8 cellular contexts compared by ENCODE assay signal in genomic region chr1:209513226-209513625, GRCh38.
DNase-seq lines count a peak whose midpoint lies in the region; ATAC-seq, FAIRE-seq and TF ChIP-seq lines count a peak whose summit lies in the region.

No MANE protein-coding gene starts in this region.

- no peaks in the 10 kb centered on the region for H3K36me3 ChIP-seq in H7 (replicated peaks; ENCODE audit: control insufficient read depth, insufficient read depth, low read length)
- no peaks in the 10 kb centered on the region for H3K36me3 ChIP-seq in astrocyte (ENCODE audit: insufficient read depth, low read length)
- H3K36me3 ChIP-seq in lung (ENCODE audit: control insufficient read depth in 2 of 2, insufficient read depth in 2 of 2, low read length in 2 of 2), result no peaks in the 10 kb centered on the region
- H3K36me3 ChIP-seq in MG63, result no peaks in the 10 kb centered on the region

- no peak overlapping the region for H3K4me3 Mint-ChIP-seq in astrocyte (ENCODE audit: unreplicated experiment)

- peaks cover 5% of the 10 kb centered on the region for H3K4me1 Mint-ChIP-seq in astrocyte (ENCODE audit: low read depth, unreplicated experiment)

- no peak for DNase-seq in D721Med (ENCODE audit: insufficient read length, low spot score)
- DNase-seq in H7, result peak; percentile 50
- DNase-seq in NCI-H2171 treated with DMSO at 0.1 percent for 48 hours (lab: John Stamatoyannopoulos, UW), result peak; percentile 54
- peak; percentile 20 for DNase-seq in astrocyte (ENCODE audit: low read depth)
- no peak for DNase-seq in lung (ENCODE audit: low spot score)
- no peak for DNase-seq in stimulated activated naive CD4-positive, alpha-beta T cell (lab: John Stamatoyannopoulos, UW)
- no peak for DNase-seq in MG63

- H3K4me3 ChIP-seq in H7 (ENCODE audit: insufficient read depth, low read depth, low read length) (no peak overlapping the region), astrocyte (ENCODE audit: insufficient read depth, low read depth, low read length) (no peak overlapping the region), lung (no peak overlapping the region), MG63 (no peak overlapping the region)

- H3K27ac Mint-ChIP-seq in astrocyte (ENCODE audit: unreplicated experiment), result no peak overlapping the region

- no peaks in the 10 kb centered on the region for H3K9me3 ChIP-seq in astrocyte (ENCODE audit: insufficient read depth, low read depth, low read length)
- peaks cover 0 to 3% of the 10 kb centered on the region in 2 donors for H3K9me3 ChIP-seq in lung (ENCODE audit: control insufficient read depth in 2 of 2, insufficient read depth in 1 of 2, low read length in 1 of 2)
- no peaks in the 10 kb centered on the region for H3K9me3 ChIP-seq in MG63

- H2AFZ ChIP-seq in astrocyte (ENCODE audit: low read depth, low read length), result no peak overlapping the region

- WGBS in lung, 2 donors, result 65 to 76% methylated on average over 5 of the region's 5 CpGs

- TF ChIP-seq CTCF in D721Med (IDR thresholded peaks at IDR 0.05; ENCODE audit: insufficient read depth, missing control alignments), result peak; percentile 65
- TF ChIP-seq CTCF in astrocyte (IDR thresholded peaks at IDR 0.05; ENCODE audit: insufficient read depth, low read depth, low read length), result peak; percentile 56
- TF ChIP-seq CTCF in lung (IDR thresholded peaks at IDR 0.05; ENCODE audit: control extremely low read depth, extremely low read depth), result peak; percentile 17

- FAIRE-seq in D721Med (lab: Jason Lieb, UNC), result no peak
- FAIRE-seq in astrocyte (lab: Jason Lieb, UNC), result peak; percentile 34

- no peaks in the 10 kb centered on the region; the same call in 1 of the 2 replicates for H3K27me3 ChIP-seq in H7 (ENCODE audit: control insufficient read depth, insufficient read depth, low read length)
- peaks cover 5% of the 10 kb centered on the region for H3K27me3 ChIP-seq in astrocyte (ENCODE audit: insufficient read depth, low read length)
- H3K27me3 ChIP-seq in lung (ENCODE audit: control insufficient read depth, insufficient read depth), result no peaks in the 10 kb centered on the region
- no peaks in the 10 kb centered on the region for H3K27me3 ChIP-seq in MG63

- H3K27ac ChIP-seq in astrocyte (ENCODE audit: low read depth, low read length) (no peak overlapping the region), lung (ENCODE audit: low read depth in 1 of 2, low read length in 1 of 2) (no peak overlapping the region)

- H3K4me2 ChIP-seq in astrocyte (ENCODE audit: low read length), result no peak overlapping the region

- ATAC-seq in lung (ENCODE audit: insufficient read depth, low FRiP score) (peak; percentile 58), HG03095 (IDR thresholded peaks at IDR 0.05; ENCODE audit: unreplicated experiment) (no peak)

- no peaks in the 10 kb centered on the region for H3K9me3 Mint-ChIP-seq in astrocyte (ENCODE audit: unreplicated experiment)

- no peaks in the 10 kb centered on the region for H3K79me2 ChIP-seq in astrocyte (ENCODE audit: insufficient read depth, low read length)

- no peaks in the 10 kb centered on the region for H3K4me1 ChIP-seq in astrocyte (ENCODE audit: insufficient read depth, low read length)
- H3K4me1 ChIP-seq in lung (ENCODE audit: control insufficient read depth in 2 of 2, insufficient read depth in 2 of 2, low read length in 2 of 2), result no peaks in the 10 kb centered on the region

- H3K36me3 Mint-ChIP-seq in astrocyte (ENCODE audit: low read depth, unreplicated experiment), result no peaks in the 10 kb centered on the region

- no peaks in the 10 kb centered on the region for H4K20me1 ChIP-seq in astrocyte (ENCODE audit: insufficient read depth, low read length)

- H3K27me3 Mint-ChIP-seq in astrocyte (ENCODE audit: low read depth, unreplicated experiment), result peaks cover 17% of the 10 kb centered on the region

- H3K9ac ChIP-seq in astrocyte (ENCODE audit: low read length), result no peak overlapping the region

Comparison
In these comparisons a context has a peak if more than half of its experiments do, and no peak if none do; other contexts are left out.
1. DNase-seq: peak in H7 (single experiment), NCI-H2171 treated with DMSO at 0.1 percent for 48 hours (single experiment) and astrocyte (single experiment); none in D721Med (single experiment), lung (single experiment), stimulated activated naive CD4-positive, alpha-beta T cell (0 of 6) and MG63 (single experiment).
2. Peak in every context shown above with its lines, with median percentiles within 50 percentile points of each other: CTCF ChIP-seq.